Comparison of ENCODE assay signal across 26 cellular contexts in the genomic region with DNA sequence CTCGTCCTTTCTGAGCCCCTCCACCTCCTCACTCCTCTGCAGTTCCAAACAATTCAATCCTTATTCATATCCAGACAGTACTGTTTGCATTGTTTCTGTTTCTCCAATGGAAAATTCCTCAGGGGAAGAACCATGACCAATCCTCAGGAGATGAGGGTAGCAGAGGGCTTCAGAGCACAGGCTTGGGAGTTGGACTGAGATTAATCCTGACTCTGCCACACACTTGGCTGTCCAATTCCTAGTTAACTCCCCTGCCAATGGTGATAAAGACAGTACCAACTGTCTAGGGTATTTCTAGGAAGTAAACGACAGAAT. TPM values are rescaled to one million over a fixed set of nuclear protein-coding genes. Genes with fewer than 3 reads are reported as not detected.
A peak's percentile ranks its signal among the peaks of the same experiment; 100 is the strongest.
DNase-seq lines count a peak whose midpoint lies in the region; ATAC-seq, FAIRE-seq and TF ChIP-seq lines count a peak whose summit lies in the region.
"Had no signal": no experiment of that assay in that cellular context is flagged by ENCODE, and none has a peak within 500 bp of the region (broad histone marks: within the 10 kb centered on the region; RNA-seq: fewer than 3 reads in every experiment).

No MANE protein-coding gene starts in this region.

- H3K9me3 Mint-ChIP-seq in Caco-2 (ENCODE audit: unreplicated experiment) = no peaks in the 10 kb centered on the region
- H3K9me3 Mint-ChIP-seq: activated T-cell treated with anti-CD3 and anti-CD28 coated beads, Interleukin-2, amount 50 U/mL, for 72 hours; CD4-positive, alpha-beta T cell; H9 had no signal

- H3K4me1 Mint-ChIP-seq in Caco-2 (ENCODE audit: low read depth, unreplicated experiment) (peaks cover 35% of the 10 kb centered on the region), T-helper 17 cell (peaks cover 19% of the 10 kb centered on the region)

- ATAC-seq in T-helper 17 cell = no peak
- no peak for ATAC-seq in pancreas
- ATAC-seq: activated T-cell treated with anti-CD3 and anti-CD28 coated beads, Interleukin-2, amount 50 U/mL, for 72 hours; foreskin keratinocyte had no signal

- POLR2A ChIA-PET in Caco-2 (lab: Charles Lee) = no interaction called here

- TF ChIP-seq CTCF in Caco-2 (IDR thresholded peaks at IDR 0.05; ENCODE audit: insufficient read depth in 1 of 2, low read depth in 1 of 2, low read length in 1 of 2, severe bottlenecking in 1 of 2, unreplicated experiment in 1 of 2) = no peak
- no peak for TF ChIP-seq CTCF in kidney (IDR thresholded peaks at IDR 0.05; ENCODE audit: borderline replicate concordance, extremely low read depth, insufficient read depth)
- TF ChIP-seq CTCF in pancreas (IDR thresholded peaks at IDR 0.05) = no peak

- BruUV-seq in Caco-2 (replicated peaks; lab: Mats Ljungman, UMichigan) = no TSS peak

- FAIRE-seq in kidney (lab: Jason Lieb, UNC) = no peak
- no peak for FAIRE-seq in pancreas (lab: Jason Lieb, UNC)
- FAIRE-seq: astrocyte had no signal

- H3K27me3 ChIP-seq in Caco-2 (replicated peaks; ENCODE audit: control insufficient read depth, insufficient read depth, low read length) (no peaks in the 10 kb centered on the region), pancreas (no peaks in the 10 kb centered on the region)
- H3K27me3 ChIP-seq: foreskin keratinocyte, sigmoid colon, uterus had no signal

- intact Hi-C loops in Caco-2 (cut with micrococcal nuclease; ENCODE audit: unreplicated experiment) = no loop called here
- intact Hi-C loops in kidney (cut with DNase I) = no loop called here
- intact Hi-C loops in pancreas (cut with DNase I) = no loop called here

- peaks cover 36% of the 10 kb centered on the region for H3K4me1 ChIP-seq in Caco-2
- peaks cover 38 to 41% of the 10 kb centered on the region in 2 donors for H3K4me1 ChIP-seq in kidney (ENCODE audit: control insufficient read depth in 1 of 2, insufficient read depth in 1 of 2, low read depth in 1 of 2, low read length in 2 of 2)
- H3K4me1 ChIP-seq in pancreas = no peaks in the 10 kb centered on the region
- H3K4me1 ChIP-seq: uterus had no signal

- H3K27me3 Mint-ChIP-seq in Caco-2 (ENCODE audit: insufficient read depth, unreplicated experiment) (no peaks in the 10 kb centered on the region), T-helper 17 cell (no peaks in the 10 kb centered on the region)
- H3K27me3 Mint-ChIP-seq: CD4-positive, alpha-beta T cell had no signal

- DNase-seq in Caco-2 (no peak), T-helper 17 cell (no peak), kidney (peak; percentile 1), pons (ENCODE audit: low spot score) (peak; percentile 65), AG08396 (ENCODE audit: low spot score) (no peak), pancreas (no peak), T-helper 9 cell (no peak)
- no peak for DNase-seq in activated CD4-positive, alpha-beta T cell treated with anti-CD3 and anti-CD28 coated beads for 48 hours
- DNase-seq: activated naive CD4-positive, alpha-beta T cell treated with anti-CD3 and anti-CD28 coated beads, Interleukin-2, amount 50 U/mL, for 16 hours; activated T-cell treated with anti-CD3 and anti-CD28 coated beads, Interleukin-2, amount 50 U/mL, for 72 hours; CD4-positive, alpha-beta T cell; central memory CD4-positive, alpha-beta T cell; foreskin keratinocyte; GF-D8; H9; hypothalamus; MV-4-11; NCI-H1694; NCI-H69; sigmoid colon; stimulated activated CD4-positive, alpha-beta T cell treated with anti-CD3 and anti-CD28 coated beads, Interleukin-15, amount 100 ng/mL, for 24 hours; stimulated activated CD8-positive, alpha-beta memory T cell treated with anti-CD3 and anti-CD28 coated beads, Interleukin-4, amount 100 ng/mL, for 48 hours; uterus had no signal

- H3K27ac Mint-ChIP-seq in Caco-2 (ENCODE audit: unreplicated experiment) (peak overlapping the region; percentile 40), T-helper 17 cell (peak overlapping the region; percentile 75)
- H3K27ac Mint-ChIP-seq: CD4-positive, alpha-beta T cell had no signal

- peak overlapping the region in 1 of 2 donors; percentile 3 for H3K9ac ChIP-seq in kidney (ENCODE audit: low read length in 2 of 2)
- H3K9ac ChIP-seq: KMS-11 had no signal

- no peak overlapping the region for H3K4me3 ChIP-seq in Caco-2 (ENCODE audit: low read depth, low read length)
- no peak overlapping the region for H3K4me3 ChIP-seq in kidney (ENCODE audit: low read length in 2 of 2)
- H3K4me3 ChIP-seq in pancreas = no peak overlapping the region
- H3K4me3 ChIP-seq: lung, sigmoid colon, uterus had no signal

- H3K27ac ChIP-seq in kidney (ENCODE audit: low read depth in 2 of 2, low read length in 2 of 2) (peak overlapping the region in 1 of 2 donors; percentile 88), pancreas (no peak overlapping the region)
- H3K27ac ChIP-seq: foreskin keratinocyte, KMS-11, sigmoid colon, uterus had no signal

- peaks cover 19% of the 10 kb centered on the region for H3K36me3 Mint-ChIP-seq in Caco-2 (ENCODE audit: insufficient read depth, unreplicated experiment)
- H3K36me3 Mint-ChIP-seq in T-helper 17 cell (ENCODE audit: low read depth) = peaks cover 7% of the 10 kb centered on the region

- 0 out of 2 replicates have a peak, but pooled peaks cover 1% of the 10 kb centered on the region for H3K36me3 ChIP-seq in Caco-2 (ENCODE audit: control insufficient read depth, insufficient read depth, low read length)
- no peaks in the 10 kb centered on the region for H3K36me3 ChIP-seq in kidney (ENCODE audit: control insufficient read depth in 1 of 2, insufficient read depth in 2 of 2, low read length in 2 of 2)
- no peaks in the 10 kb centered on the region for H3K36me3 ChIP-seq in pancreas
- H3K36me3 ChIP-seq: sigmoid colon, uterus had no signal

- H3K4me3 Mint-ChIP-seq in Caco-2 (ENCODE audit: unreplicated experiment) (no peak overlapping the region), T-helper 17 cell (no peak overlapping the region)
- H3K4me3 Mint-ChIP-seq: activated T-cell treated with anti-CD3 and anti-CD28 coated beads, Interleukin-2, amount 50 U/mL, for 72 hours; CD4-positive, alpha-beta T cell; H9 had no signal

- H3K9me3 ChIP-seq in Caco-2 (no peaks in the 10 kb centered on the region), T-helper 17 cell (ENCODE audit: control insufficient read depth, low read length, poor library complexity, severe bottlenecking) (no peaks in the 10 kb centered on the region), kidney (ENCODE audit: control insufficient read depth in 1 of 2, low read length in 2 of 2) (no peaks in the 10 kb centered on the region), pancreas (no peaks in the 10 kb centered on the region)
- H3K9me3 ChIP-seq: sigmoid colon, uterus had no signal

- WGBS in pancreas, 2 donors = 90 to 99% methylated on average over 2 of the region's 2 CpGs

- CTCF ChIA-PET in Caco-2 (lab: Charles Lee) = no interaction called here

RNA-seq across cellular contexts. Expression of a gene that starts 58.0 kb away (rescaled TPM):
- total RNA-seq in Caco-2 (2022) = 65.6 and 74.0 TPM in 2 replicates
- 10 to 100 TPM; 28.9 to 37.0 TPM for total RNA-seq in T-helper 17 cell
- total RNA-seq in kidney = 99.4 TPM
- 5.0 TPM for polyA plus RNA-seq in kidney (ENCODE audit: insufficient read depth, low read depth, low replicate concordance)
- 10 to 100 TPM; 22.6 to 56.8 (median 28.5) TPM for total RNA-seq in pancreas
- 10 to 100 TPM in 1 of 2 donors, 1 to 10 TPM in 1; 5.9 to 24.5 TPM for polyA plus RNA-seq in pancreas

Comparison
In these comparisons a context has a peak if more than half of its experiments do, and no peak if none do; other contexts are left out.
1. DNase-seq: peak in kidney (single experiment) and pons (single experiment); none in Caco-2 (0 of 2), T-helper 17 cell (0 of 3), activated CD4-positive, alpha-beta T cell treated with anti-CD3 and anti-CD28 coated beads for 48 hours (single experiment), AG08396 (single experiment), pancreas (0 of 6) and T-helper 9 cell (single experiment).